1 cellular context compared by ENCODE assay signal in genomic region chr18:76126327-76126726, GRCh38.
TF ChIP-seq lines count a peak whose summit lies in the region.

No MANE protein-coding gene starts in this region.

TF ChIP-seq in Ishikawa, 13 proteins besides CTCF, POLR2A, EP300 and RAD21 (continued from another document):
- no peak for TF ChIP-seq NFIC (IDR thresholded peaks at IDR 0.05)
